Comparison of ENCODE assay signal across 18 cellular contexts in the genomic region with DNA sequence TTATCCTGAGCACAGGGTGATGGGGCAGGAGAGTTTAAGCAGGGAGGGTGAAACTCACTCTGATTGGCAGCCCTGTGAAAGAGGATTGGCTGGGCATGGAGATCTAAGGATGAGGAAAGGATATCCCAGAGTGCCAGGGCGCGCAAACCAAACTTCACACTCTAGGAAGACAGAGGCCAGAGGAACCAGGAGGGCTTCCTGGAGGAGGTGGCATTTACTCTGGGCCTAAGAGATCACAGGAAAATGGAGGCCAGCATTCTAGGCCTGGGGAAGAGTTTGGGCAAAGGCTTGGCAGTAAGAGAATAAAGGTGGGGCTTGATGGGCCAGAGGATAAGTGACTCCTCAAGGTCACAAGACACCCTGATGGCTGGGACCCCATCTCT. TPM values are rescaled to one million over a fixed set of nuclear protein-coding genes. Genes with fewer than 3 reads are reported as not detected.
DNase-seq lines count a peak whose midpoint lies in the region; ATAC-seq and TF ChIP-seq lines count a peak whose summit lies in the region.
"Had no signal": no experiment of that assay in that cellular context is flagged by ENCODE, and none has a peak within 500 bp of the region (broad histone marks: within the 10 kb centered on the region; RNA-seq: fewer than 3 reads in every experiment).

No MANE protein-coding gene starts in this region.

- DNase-seq in stimulated activated naive CD8-positive, alpha-beta T cell treated with anti-CD3 and anti-CD28 coated beads, Interleukin-15, Interleukin-2, amounts not matched to agents 100 U/mL and 50 U/mL, for 24 hours, result no peak
- DNase-seq in activated CD4-positive, alpha-beta memory T cell treated with anti-CD3 and anti-CD28 coated beads for 36 hours, result no peak
- DNase-seq in esophagus squamous epithelium (lab: John Stamatoyannopoulos, UW) (no peak), SK-N-DZ (ENCODE audit: low spot score) (no peak), cerebellar nuclear complex (lab: John Stamatoyannopoulos, UW) (no peak)
- no peak for DNase-seq in activated effector memory CD4-positive, alpha-beta T cell treated with Interleukin-2 at 50 U/mL for 16 hours
- DNase-seq: kidney glomerular epithelial cell, NCI-H1694 treated with DMSO at 0.1 percent for 48 hours, NCI-H524 had no signal

- ATAC-seq in stimulated activated naive CD8-positive, alpha-beta T cell treated with anti-CD3 and anti-CD28 coated beads, Interleukin-15, Interleukin-2, amounts not matched to agents 100 U/mL and 50 U/mL, for 24 hours, result no peak
- no peak for ATAC-seq in GM21515 (IDR thresholded peaks at IDR 0.05; ENCODE audit: unreplicated experiment)

- peak overlapping the region; percentile 89 for H3K27ac Mint-ChIP-seq in stimulated activated naive CD8-positive, alpha-beta T cell treated with anti-CD3 and anti-CD28 coated beads, Interleukin-15, Interleukin-2, amounts not matched to agents 100 ng/mL and 50 ng/mL, for 24 hours
- H3K27ac Mint-ChIP-seq in activated CD4-positive, alpha-beta memory T cell treated with anti-CD3 and anti-CD28 coated beads for 36 hours, result peak overlapping the region; percentile 95

- POLR2A ChIA-PET in activated CD4-positive, alpha-beta memory T cell treated with anti-CD3 and anti-CD28 coated beads for 36 hours (lab: Charles Lee), result interaction anchor here (0.6 to 1.8 kb wide), 7 partner anchors 13 to 382 kb away, joined by 3 to 11 read pairs (median 4); a partner anchor contains a TSS

- no peaks in the 10 kb centered on the region for H3K9me3 Mint-ChIP-seq in stimulated activated naive CD8-positive, alpha-beta T cell treated with anti-CD3 and anti-CD28 coated beads, Interleukin-15, Interleukin-2, amounts not matched to agents 100 ng/mL and 50 ng/mL, for 24 hours
- H3K9me3 Mint-ChIP-seq in activated CD4-positive, alpha-beta memory T cell treated with anti-CD3 and anti-CD28 coated beads for 36 hours, result no peaks in the 10 kb centered on the region

- H3K27me3 ChIP-seq in esophagus squamous epithelium, result peaks cover 0 to 4% (median 0%) of the 10 kb centered on the region in 4 donors
- H3K27me3 ChIP-seq: adrenal gland had no signal

- no peaks in the 10 kb centered on the region for H3K36me3 Mint-ChIP-seq in stimulated activated naive CD8-positive, alpha-beta T cell treated with anti-CD3 and anti-CD28 coated beads, Interleukin-15, Interleukin-2, amounts not matched to agents 100 ng/mL and 50 ng/mL, for 24 hours (ENCODE audit: low read depth)
- no peaks in the 10 kb centered on the region for H3K36me3 Mint-ChIP-seq in activated CD4-positive, alpha-beta memory T cell treated with anti-CD3 and anti-CD28 coated beads for 36 hours

- TF ChIP-seq CTCF in esophagus squamous epithelium (IDR thresholded peaks at IDR 0.05), result no peak

- H3K36me3 ChIP-seq in esophagus squamous epithelium, result no peaks in the 10 kb centered on the region
- H3K36me3 ChIP-seq: adrenal gland, suprapubic skin had no signal

- H3K4me1 ChIP-seq in esophagus squamous epithelium, result peaks cover 12 to 51% (median 31%) of the 10 kb centered on the region in 3 donors

- no peak overlapping the region for H3K4me3 ChIP-seq in esophagus squamous epithelium

- 96 to 100% methylated on average over 2 of the region's 2 CpGs for WGBS in esophagus squamous epithelium, 2 donors

- no peaks in the 10 kb centered on the region for H3K9me3 ChIP-seq in esophagus squamous epithelium
- H3K9me3 ChIP-seq: adrenal gland, suprapubic skin had no signal

- H3K27me3 Mint-ChIP-seq in stimulated activated naive CD8-positive, alpha-beta T cell treated with anti-CD3 and anti-CD28 coated beads, Interleukin-15, Interleukin-2, amounts not matched to agents 100 ng/mL and 50 ng/mL, for 24 hours, result peaks cover 5% of the 10 kb centered on the region
- H3K27me3 Mint-ChIP-seq in activated CD4-positive, alpha-beta memory T cell treated with anti-CD3 and anti-CD28 coated beads for 36 hours, result peaks cover 1% of the 10 kb centered on the region

- CTCF ChIA-PET in activated CD4-positive, alpha-beta memory T cell treated with anti-CD3 and anti-CD28 coated beads for 36 hours (lab: Charles Lee), result interaction anchor here (1.1 to 7.5 kb wide), 5 partner anchors 10 to 119 kb away, joined by 3 to 139 read pairs (median 16); no protein-coding TSS in a partner anchor

- TF ChIP-seq POLR2A in esophagus squamous epithelium (IDR thresholded peaks at IDR 0.05), result no peak

- peak overlapping the region; percentile 40 for H3K4me3 Mint-ChIP-seq in stimulated activated naive CD8-positive, alpha-beta T cell treated with anti-CD3 and anti-CD28 coated beads, Interleukin-15, Interleukin-2, amounts not matched to agents 100 ng/mL and 50 ng/mL, for 24 hours
- peak overlapping the region; percentile 52 for H3K4me3 Mint-ChIP-seq in activated CD4-positive, alpha-beta memory T cell treated with anti-CD3 and anti-CD28 coated beads for 36 hours

- H3K4me1 Mint-ChIP-seq in stimulated activated naive CD8-positive, alpha-beta T cell treated with anti-CD3 and anti-CD28 coated beads, Interleukin-15, Interleukin-2, amounts not matched to agents 100 ng/mL and 50 ng/mL, for 24 hours (ENCODE audit: low read depth), result peaks cover 47% of the 10 kb centered on the region
- peaks cover 37% of the 10 kb centered on the region for H3K4me1 Mint-ChIP-seq in activated CD4-positive, alpha-beta memory T cell treated with anti-CD3 and anti-CD28 coated beads for 36 hours (ENCODE audit: low read depth)

- H3K27ac ChIP-seq in esophagus squamous epithelium, result peak overlapping the region; percentile 68 to 90 (median 75)

- intact Hi-C loops in activated CD4-positive, alpha-beta memory T cell treated with anti-CD3 and anti-CD28 coated beads for 36 hours (cut with micrococcal nuclease), result no loop called here
- intact Hi-C loops in esophagus squamous epithelium (cut with DNase I), result loop anchor here (5.0 to 10.0 kb wide), 2 partner anchors 117 to 316 kb away; no protein-coding TSS in a partner anchor

RNA-seq across cellular contexts. Expression of a gene that starts 0.4 kb away (rescaled TPM):
- 1 to 10 TPM; 8.7 to 9.3 TPM for total RNA-seq in activated CD4-positive, alpha-beta memory T cell treated with anti-CD3 and anti-CD28 coated beads for 36 hours
- 10 to 100 TPM in 2 of 4 donors, 1 to 10 TPM in 2; 2.1 to 15.1 (median 8.4) TPM for total RNA-seq in esophagus squamous epithelium
- polyA plus RNA-seq in SK-N-DZ (2014; cell fraction: cytosol; rRNA removed), result not detected in 2 replicates
- polyA plus RNA-seq in SK-N-DZ (2014; cell fraction: nucleus; rRNA removed), result not detected in 2 replicates
- total RNA-seq: LHCN-M2 had no signal

RNA-seq across cellular contexts. Expression of a gene that starts 43.6 kb away (rescaled TPM):
- not detected for total RNA-seq in activated CD4-positive, alpha-beta memory T cell treated with anti-CD3 and anti-CD28 coated beads for 36 hours
- total RNA-seq in esophagus squamous epithelium, result not detected
- polyA plus RNA-seq in SK-N-DZ (2014; cell fraction: cytosol; rRNA removed), result not detected in 2 replicates
- polyA plus RNA-seq in SK-N-DZ (2014; cell fraction: nucleus; rRNA removed), result not detected in 2 replicates
- total RNA-seq: Daoy; esophagus mucosa; LHCN-M2; posterior vena cava; suprapubic skin; T-helper 2 cell treated with Interferon-gamma antibody and Interleukin-4, amounts not matched to agents 100 ng/mL and 5 ng/mL, for 36 hours had no signal

RNA-seq across cellular contexts. Expression of a gene that starts 53.0 kb away (rescaled TPM):
- under 1 TPM; 0.22 to 0.48 TPM for total RNA-seq in activated CD4-positive, alpha-beta memory T cell treated with anti-CD3 and anti-CD28 coated beads for 36 hours
- 1 to 10 TPM; 1.5 to 6.1 (median 2.9) TPM for total RNA-seq in esophagus squamous epithelium
- polyA plus RNA-seq in SK-N-DZ (2014; cell fraction: cytosol; rRNA removed), result not detected in 2 replicates
- not detected in 2 replicates for polyA plus RNA-seq in SK-N-DZ (2014; cell fraction: nucleus; rRNA removed)
- total RNA-seq: Daoy, LHCN-M2 had no signal
